Comparison of ENCODE assay signal across 1 cellular context in genomic region chr4:83083925-83084475, GRCh38.
A peak's percentile ranks its signal among the peaks of the same experiment; 100 is the strongest.
TF ChIP-seq lines count a peak whose summit lies in the region.

No MANE protein-coding gene starts in this region.

TF ChIP-seq in HepG2, 621 proteins besides CTCF, POLR2A, EP300 and RAD21:
- TF ChIP-seq STAG1 (CRISPR knock-in tag; IDR thresholded peaks at IDR 0.05) (peak; percentile 7; the same call in 1 of the 2 replicates), ZNF24 (IDR thresholded peaks at IDR 0.05) (no peak), ATF3 (CRISPR knock-in tag; IDR thresholded peaks at IDR 0.05) (no peak)
